10 cellular contexts compared by ENCODE assay signal in genomic region chr9:110309661-110310060, GRCh38. TPM values are rescaled to one million over a fixed set of nuclear protein-coding genes. Genes with fewer than 3 reads are reported as not detected.
"Had no signal": no experiment of that assay in that cellular context is flagged by ENCODE, and none has a peak within 500 bp of the region (broad histone marks: within the 10 kb centered on the region; RNA-seq: fewer than 3 reads in every experiment).

No MANE protein-coding gene starts in this region.

- H3K4me2 ChIP-seq: GM23338 had no signal

- H3K27ac ChIP-seq: HL-60 had no signal

- H3K9ac ChIP-seq: KMS-11 had no signal

- ATAC-seq: GM23338, HepG2 had no signal

- DNase-seq: H9, HCEC 1CT, KBM-7 had no signal

- H2AFZ ChIP-seq: GM23338 had no signal

- H3K27ac Mint-ChIP-seq: GM23338, H9, IgD-negative memory B cell had no signal

- H3K4me3 ChIP-seq: GM23338 had no signal

- H3K4me3 Mint-ChIP-seq: GM23338, H9 had no signal

RNA-seq across cellular contexts. Expression of gene TXNDC8, which starts 28.0 kb away (rescaled TPM):
- total RNA-seq: GM23338, H1, H9, HepG2, HT1080 had no signal
- polyA plus RNA-seq: GM23338, H1, HepG2, IgD-negative memory B cell had no signal
